Comparison of ENCODE assay signal across 12 cellular contexts in genomic region chr11:60844870-60845221, GRCh38. TPM values are rescaled to one million over a fixed set of nuclear protein-coding genes. Genes with fewer than 3 reads are reported as not detected.
DNase-seq lines count a peak whose midpoint lies in the region; ATAC-seq and TF ChIP-seq lines count a peak whose summit lies in the region.
"Had no signal": no experiment of that assay in that cellular context is flagged by ENCODE, and none has a peak within 500 bp of the region (broad histone marks: within the 10 kb centered on the region; RNA-seq: fewer than 3 reads in every experiment).

No MANE protein-coding gene starts in this region.

- intact Hi-C loops in lower lobe of right lung (cut with DNase I): no loop called here

- H3K4me1 ChIP-seq in DND-41 (ENCODE audit: insufficient read depth, low read length) (peaks cover 45% of the 10 kb centered on the region), OCI-LY3 (ENCODE audit: low read length) (peaks cover 27% of the 10 kb centered on the region), lower lobe of right lung (peaks cover 36% of the 10 kb centered on the region)

- H4K20me1 ChIP-seq in DND-41 (ENCODE audit: insufficient read depth, low read length): peaks cover 33% of the 10 kb centered on the region
- peaks cover 15% of the 10 kb centered on the region for H4K20me1 ChIP-seq in OCI-LY3 (ENCODE audit: insufficient read depth, low read length)

- H3K27me3 Mint-ChIP-seq in central memory CD8-positive, alpha-beta T cell: no peaks in the 10 kb centered on the region
- H3K27me3 Mint-ChIP-seq in natural killer cell treated with Interleukin-12 subunit alpha and Interleukin-12 subunit beta and Interleukin-15 and Interleukin-18, amount 100 ng/mL, for 72 hours: no peaks in the 10 kb centered on the region

- H3K79me2 ChIP-seq in DND-41 (ENCODE audit: insufficient read depth, low read length): peaks cover 54% of the 10 kb centered on the region
- H3K79me2 ChIP-seq in OCI-LY3 (ENCODE audit: low read length): peaks cover 77% of the 10 kb centered on the region

- H3K9me3 ChIP-seq in DND-41 (ENCODE audit: insufficient read depth, low read length, severe bottlenecking): no peaks in the 10 kb centered on the region
- H3K9me3 ChIP-seq in OCI-LY3 (ENCODE audit: insufficient read depth, low read length): no peaks in the 10 kb centered on the region
- no peaks in the 10 kb centered on the region for H3K9me3 ChIP-seq in lower lobe of right lung

- peaks cover 43% of the 10 kb centered on the region for H3K36me3 Mint-ChIP-seq in central memory CD8-positive, alpha-beta T cell (ENCODE audit: insufficient read depth)
- H3K36me3 Mint-ChIP-seq in natural killer cell treated with Interleukin-12 subunit alpha and Interleukin-12 subunit beta and Interleukin-15 and Interleukin-18, amount 100 ng/mL, for 72 hours: peaks cover 4% of the 10 kb centered on the region

- H3K4me1 Mint-ChIP-seq in central memory CD8-positive, alpha-beta T cell: peaks cover 48% of the 10 kb centered on the region
- H3K4me1 Mint-ChIP-seq in natural killer cell treated with Interleukin-12 subunit alpha and Interleukin-12 subunit beta and Interleukin-15 and Interleukin-18, amount 100 ng/mL, for 72 hours (ENCODE audit: low read depth in 2 of 2): peaks cover 35 to 45% of the 10 kb centered on the region in 2 donors

- ATAC-seq in DND-41 (ENCODE audit: insufficient read depth, low read depth) (no peak), lower lobe of right lung (no peak), GM19455 (IDR thresholded peaks at IDR 0.05; ENCODE audit: unreplicated experiment) (no peak)
- ATAC-seq in central memory CD8-positive, alpha-beta T cell (replicated peaks; ENCODE audit: extremely low read depth, poor library complexity, severe bottlenecking): no peak
- no peak for ATAC-seq in natural killer cell treated with Interleukin-12 subunit alpha and Interleukin-12 subunit beta and Interleukin-15 and Interleukin-18, amount 100 ng/mL, for 72 hours

- peak overlapping the region; percentile 83 for H3K27ac Mint-ChIP-seq in central memory CD8-positive, alpha-beta T cell (ENCODE audit: low read depth)
- peak overlapping the region in 1 of 2 donors; percentile 83 for H3K27ac Mint-ChIP-seq in natural killer cell treated with Interleukin-12 subunit alpha and Interleukin-12 subunit beta and Interleukin-15 and Interleukin-18, amount 100 ng/mL, for 72 hours

- peak overlapping the region; percentile 79 for H3K4me3 Mint-ChIP-seq in central memory CD8-positive, alpha-beta T cell
- H3K4me3 Mint-ChIP-seq in natural killer cell treated with Interleukin-12 subunit alpha and Interleukin-12 subunit beta and Interleukin-15 and Interleukin-18, amount 100 ng/mL, for 72 hours: peak overlapping the region; percentile 94

- peak overlapping the region; percentile 3; the same call in 1 of the 2 replicates for H3K27ac ChIP-seq in DND-41 (ENCODE audit: low read length)
- no peak overlapping the region for H3K27ac ChIP-seq in OCI-LY3 (ENCODE audit: low read length)
- no peak overlapping the region for H3K27ac ChIP-seq in lower lobe of right lung

- DNase-seq in DND-41 (no peak), kidney glomerular epithelial cell (lab: John Stamatoyannopoulos, UW) (no peak), lower lobe of right lung (no peak), amniotic stem cell (lab: John Stamatoyannopoulos, UW) (no peak)
- DNase-seq in central memory CD8-positive, alpha-beta T cell (ENCODE audit: low spot score in 2 of 2): no peak
- DNase-seq in natural killer cell treated with Interleukin-12 subunit alpha and Interleukin-12 subunit beta and Interleukin-15 and Interleukin-18, amount 100 ng/mL, for 72 hours (ENCODE audit: low spot score): no peak
- DNase-seq: activated CD4-positive, alpha-beta T cell treated with anti-CD3 and anti-CD28 coated beads for 1 hour; kidney; NCI-H82 had no signal

- H3K9ac ChIP-seq in DND-41 (ENCODE audit: low read depth, low read length) (peak overlapping the region; percentile 75; the same call in 1 of the 2 replicates), OCI-LY3 (ENCODE audit: low read length) (no peak overlapping the region)

- TF ChIP-seq CTCF in DND-41 (IDR thresholded peaks at IDR 0.05; ENCODE audit: borderline replicate concordance, extremely low read depth, low read length, poor library complexity, severe bottlenecking) (no peak), OCI-LY3 (IDR thresholded peaks at IDR 0.05; ENCODE audit: low read depth, low read length) (no peak), lower lobe of right lung (IDR thresholded peaks at IDR 0.05) (no peak)

- no peaks in the 10 kb centered on the region for H3K9me3 Mint-ChIP-seq in central memory CD8-positive, alpha-beta T cell
- H3K9me3 Mint-ChIP-seq in natural killer cell treated with Interleukin-12 subunit alpha and Interleukin-12 subunit beta and Interleukin-15 and Interleukin-18, amount 100 ng/mL, for 72 hours: peaks cover 3% of the 10 kb centered on the region

- H3K36me3 ChIP-seq in DND-41 (ENCODE audit: insufficient read depth, low read length): peaks cover 42% of the 10 kb centered on the region
- peaks cover 54% of the 10 kb centered on the region for H3K36me3 ChIP-seq in OCI-LY3 (replicated peaks; ENCODE audit: low read depth, low read length)
- H3K36me3 ChIP-seq in lower lobe of right lung: peaks cover 26% of the 10 kb centered on the region

- peak overlapping the region in 1 of 2 experiments; percentile 90; a peak in 3 of 4 replicates for H3K4me3 ChIP-seq in DND-41 (ENCODE audit: low read depth in 1 of 2, low read length in 2 of 2)
- H3K4me3 ChIP-seq in OCI-LY3 (ENCODE audit: low read length): peak overlapping the region; percentile 84
- H3K4me3 ChIP-seq in lower lobe of right lung: no peak overlapping the region

- no peaks in the 10 kb centered on the region for H3K27me3 ChIP-seq in DND-41 (ENCODE audit: insufficient read depth, low read length, poor library complexity)
- no peaks in the 10 kb centered on the region for H3K27me3 ChIP-seq in OCI-LY3 (ENCODE audit: low read depth, low read length)
- no peaks in the 10 kb centered on the region for H3K27me3 ChIP-seq in lower lobe of right lung (ENCODE audit: low read depth)

- no peak overlapping the region for H2AFZ ChIP-seq in DND-41 (ENCODE audit: low read depth, low read length)
- H2AFZ ChIP-seq in OCI-LY3 (ENCODE audit: low read depth, low read length): no peak overlapping the region

- H3K4me2 ChIP-seq in DND-41 (ENCODE audit: insufficient read depth, low read length) (peak overlapping the region; percentile 96), OCI-LY3 (ENCODE audit: low read length) (peak overlapping the region; percentile 92)

RNA-seq across cellular contexts. Expression of gene CCDC86, which starts 2.9 kb away (rescaled TPM):
- 10 to 100 TPM; 45.0 to 78.7 TPM for total RNA-seq in natural killer cell treated with Interleukin-12 subunit alpha and Interleukin-12 subunit beta and Interleukin-15 and Interleukin-18, amount 100 ng/mL, for 72 hours
- 12.6 TPM for total RNA-seq in lower lobe of right lung

RNA-seq across cellular contexts. Expression of gene PTGDR2, which starts 10.9 kb away (rescaled TPM):
- total RNA-seq in natural killer cell treated with Interleukin-12 subunit alpha and Interleukin-12 subunit beta and Interleukin-15 and Interleukin-18, amount 100 ng/mL, for 72 hours: under 1 TPM; 0.12 to 0.86 TPM
- total RNA-seq in lower lobe of right lung: 0.86 TPM
- total RNA-seq: dermis microvascular lymphatic vessel endothelial cell had no signal

RNA-seq across cellular contexts. Expression of gene ZP1, which starts 22.5 kb away (rescaled TPM):
- total RNA-seq in natural killer cell treated with Interleukin-12 subunit alpha and Interleukin-12 subunit beta and Interleukin-15 and Interleukin-18, amount 100 ng/mL, for 72 hours: not detected
- total RNA-seq in lower lobe of right lung: not detected
- total RNA-seq: dermis microvascular lymphatic vessel endothelial cell, kidney had no signal

RNA-seq across cellular contexts. Expression of gene MS4A10, which starts 59.7 kb away (rescaled TPM):
- not detected for total RNA-seq in natural killer cell treated with Interleukin-12 subunit alpha and Interleukin-12 subunit beta and Interleukin-15 and Interleukin-18, amount 100 ng/mL, for 72 hours
- total RNA-seq in lower lobe of right lung: not detected
- total RNA-seq: dermis microvascular lymphatic vessel endothelial cell, kidney had no signal
